In the genomic region with DNA sequence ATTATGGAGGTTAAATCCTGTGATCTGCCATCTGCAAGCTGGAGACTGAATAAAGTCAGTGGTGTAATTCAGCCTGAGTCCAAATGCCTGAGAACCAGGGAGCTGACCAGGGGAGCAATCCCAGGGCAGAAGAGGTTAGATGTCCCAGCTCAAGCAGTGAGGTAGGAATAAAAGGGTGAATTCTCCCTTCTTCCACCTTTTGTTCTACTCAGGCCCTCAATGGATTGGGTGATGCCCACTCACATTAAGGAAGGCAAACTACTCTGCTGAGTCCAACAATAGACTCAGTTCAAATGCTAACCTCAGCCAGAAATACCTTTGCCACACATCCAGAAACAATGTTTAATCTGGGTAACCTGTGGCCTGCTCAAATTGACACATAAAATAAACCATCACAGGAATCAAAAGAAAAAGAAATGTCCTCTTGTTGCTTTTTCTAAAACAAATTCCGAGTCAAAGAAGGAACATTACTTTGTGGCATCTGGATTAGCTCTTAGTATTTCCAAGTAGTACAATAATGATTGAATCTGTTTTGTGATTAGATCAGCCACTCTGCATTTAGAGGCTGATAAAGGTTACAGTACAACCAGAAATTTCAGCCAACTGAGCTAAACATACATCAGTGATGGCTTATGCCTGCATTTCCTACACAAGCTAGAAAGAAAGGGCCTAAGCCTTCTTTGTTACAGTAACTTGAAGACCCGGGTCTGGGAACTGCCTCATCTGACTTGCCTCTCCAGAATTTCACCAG, we compare ENCODE assay signal across 14 cellular contexts. TPM values are rescaled to one million over a fixed set of nuclear protein-coding genes. Genes with fewer than 3 reads are reported as not detected.
DNase-seq lines count a peak whose midpoint lies in the region; ATAC-seq and TF ChIP-seq lines count a peak whose summit lies in the region.
"Had no signal": no experiment of that assay in that cellular context is flagged by ENCODE, and none has a peak within 500 bp of the region (broad histone marks: within the 10 kb centered on the region; RNA-seq: fewer than 3 reads in every experiment).

No MANE protein-coding gene starts in this region.

- H3K4me2 ChIP-seq in H9 (ENCODE audit: insufficient read depth, insufficient read length, low read length) (no peak overlapping the region), SK-N-SH (no peak overlapping the region)

- no peaks in the 10 kb centered on the region for H3K23me2 ChIP-seq in H9 (ENCODE audit: insufficient read length, low read depth, low read length, poor library complexity, severe bottlenecking)

- CTCF ChIA-PET in SK-N-SH (lab: Yijun Ruan, JAX): interaction anchor here (1.7 kb wide), 2 partner anchors 19 to 641 kb away, joined by 3 to 6 read pairs; no protein-coding TSS in a partner anchor

- H3K9me3 ChIP-seq in H9 (ENCODE audit: control insufficient read depth, low read depth, low read length) (no peaks in the 10 kb centered on the region), SK-N-SH (no peaks in the 10 kb centered on the region)

- no peak overlapping the region for H4K5ac ChIP-seq in H9 (ENCODE audit: insufficient read length, low read depth, low read length)

- H2BK12ac ChIP-seq in H9 (ENCODE audit: insufficient read length, low read depth, low read length): no peak overlapping the region

- no peaks in the 10 kb centered on the region for H3K4me1 ChIP-seq in H9 (ENCODE audit: insufficient read depth, low read length)
- H3K4me1 ChIP-seq in SK-N-SH (ENCODE audit: control insufficient read depth in 1 of 2, insufficient read depth in 2 of 2, low read depth in 1 of 2, low read length in 1 of 2): peaks cover 0 to 10% of the 10 kb centered on the region in 2 experiments; a peak in 1 of 4 replicates
- H3K4me1 ChIP-seq in foreskin keratinocyte: no peaks in the 10 kb centered on the region

- no peaks in the 10 kb centered on the region; the same call in 1 of the 2 replicates for H3K27me3 Mint-ChIP-seq in H9 (ENCODE audit: low read depth)

- no peak overlapping the region for H2AK5ac ChIP-seq in H9 (ENCODE audit: insufficient read length, low read length)

- no peaks in the 10 kb centered on the region for H3K36me3 ChIP-seq in SK-N-SH (replicated peaks in 1 of 2; ENCODE audit: control insufficient read depth in 1 of 2, insufficient read depth in 2 of 2, low read length in 1 of 2)
- H3K36me3 ChIP-seq: HAP-1 had no signal

- H3F3A ChIP-seq in SK-N-SH (replicated peaks; ENCODE audit: insufficient read depth): no peaks in the 10 kb centered on the region

- H2AFZ ChIP-seq in H9 (ENCODE audit: low read length): no peak overlapping the region
- no peak overlapping the region for H2AFZ ChIP-seq in SK-N-SH (ENCODE audit: low read depth)

- DNase-seq in H9 (no peak), SK-N-SH (peak; percentile 21), iPS DF 19.7 (ENCODE audit: low read depth, low spot score) (peak; percentile 47), renal cortical epithelial cell (ENCODE audit: low read depth) (peak; percentile 32), foreskin keratinocyte (no peak)
- DNase-seq in activated CD8-positive, alpha-beta memory T cell treated with anti-CD3 and anti-CD28 coated beads for 24 hours: no peak
- DNase-seq: ACHN; CD4-positive, alpha-beta T cell; KG1; NCI-H1417 treated with DMSO at 0.1 percent for 48 hours; NCI-H1930; SHP77 treated with DMSO at 0.1 percent for 48 hours had no signal

- H2BK20ac ChIP-seq in H9 (ENCODE audit: low read depth, low read length, poor library complexity, severe bottlenecking): no peak overlapping the region

- peak overlapping the region in 2 of 3 experiments; percentile 56 to 91; a peak in 3 of 7 replicates for H3K27ac Mint-ChIP-seq in H9
- H3K27ac Mint-ChIP-seq: CD4-positive, alpha-beta T cell had no signal

- TF ChIP-seq RAD21 in SK-N-SH (IDR thresholded peaks at IDR 0.05; ENCODE audit: low read length): no peak

- H3K4me3 ChIP-seq in SK-N-SH (ENCODE audit: low read depth in 2 of 2, low read length in 1 of 2): no peak overlapping the region
- H3K4me3 ChIP-seq: HAP-1 had no signal

- H3K9ac ChIP-seq in H9 (ENCODE audit: extremely low read depth, insufficient read length, low read length): no peak overlapping the region
- H3K9ac ChIP-seq in SK-N-SH: no peak overlapping the region

- H3K18ac ChIP-seq in H9 (ENCODE audit: insufficient read length, low read depth, low read length): no peak overlapping the region

- no peaks in the 10 kb centered on the region for H3K79me1 ChIP-seq in H9 (ENCODE audit: insufficient read depth, low read depth, low read length, poor library complexity, severe bottlenecking)

- H2BK5ac ChIP-seq in H9 (ENCODE audit: insufficient read length, low read length): no peak overlapping the region

- H2BK15ac ChIP-seq in H9 (ENCODE audit: low read depth, low read length): no peak overlapping the region

- H3K27ac ChIP-seq in H9 (ENCODE audit: insufficient read length, low read depth, low read length): no peak overlapping the region
- H3K27ac ChIP-seq in SK-N-SH (ENCODE audit: low read depth in 2 of 2, low read length in 1 of 2): peak overlapping the region in 1 of 2 experiments; percentile 68; a peak in 2 of 4 replicates
- H3K27ac ChIP-seq in foreskin keratinocyte: no peak overlapping the region

- H2BK120ac ChIP-seq in H9 (ENCODE audit: low read depth, low read length, poor library complexity, severe bottlenecking): no peak overlapping the region

- peaks cover 27 to 33% of the 10 kb centered on the region in 2 experiments for H3K9me3 Mint-ChIP-seq in H9

- H3K79me2 ChIP-seq in H9 (ENCODE audit: insufficient read depth, low read length): no peaks in the 10 kb centered on the region
- no peaks in the 10 kb centered on the region for H3K79me2 ChIP-seq in SK-N-SH (ENCODE audit: insufficient read depth)

- H4K20me1 ChIP-seq in H9 (ENCODE audit: control insufficient read depth, insufficient read depth, insufficient read length) (no peaks in the 10 kb centered on the region), SK-N-SH (ENCODE audit: insufficient read depth) (no peaks in the 10 kb centered on the region)

- no peak overlapping the region for H3K14ac ChIP-seq in H9 (ENCODE audit: insufficient read depth, low read length)

- H3K4me3 Mint-ChIP-seq in H9: no peak overlapping the region
- H3K4me3 Mint-ChIP-seq: CD4-positive, alpha-beta T cell had no signal

- ATAC-seq in foreskin keratinocyte (no peak), HG03175 (IDR thresholded peaks at IDR 0.05; ENCODE audit: unreplicated experiment) (no peak)

- TF ChIP-seq CTCF in H9 (conservative IDR thresholded peaks at IDR 0.05) (no peak), SK-N-SH (IDR thresholded peaks at IDR 0.05) (no peak), foreskin keratinocyte (conservative IDR thresholded peaks at IDR 0.05) (no peak)

- no peak overlapping the region for H3K23ac ChIP-seq in H9 (ENCODE audit: insufficient read length, low read depth, low read length)

- no CpG with 5 or more reads among the region's 2 CpGs for WGBS in H9 (ENCODE audit: extremely low coverage, insufficient read length, low lambda C conversion rate)
- 13% methylated on average over 2 of the region's 2 CpGs for WGBS in SK-N-SH (ENCODE audit: low lambda C conversion rate)

- H3K56ac ChIP-seq in H9 (ENCODE audit: insufficient read length, low read depth, low read length): no peak overlapping the region

- no peak overlapping the region for H3K4ac ChIP-seq in H9 (ENCODE audit: low read depth, low read length)

- H4K91ac ChIP-seq in H9 (ENCODE audit: insufficient read length, low read depth, low read length): no peak overlapping the region

- TF ChIP-seq EP300 in SK-N-SH (IDR thresholded peaks at IDR 0.05; ENCODE audit: borderline replicate concordance in 1 of 2, low read depth in 1 of 2, low read length in 1 of 2): no peak

- H3T11ph ChIP-seq in H9 (ENCODE audit: low read length): no peak overlapping the region

- no peak overlapping the region for H4K8ac ChIP-seq in H9 (replicated peaks; ENCODE audit: insufficient read length, low read depth, low read length)

- H3K36me3 Mint-ChIP-seq in H9 (ENCODE audit: insufficient read depth in 1 of 3, low read depth in 3 of 3): peaks cover 5 to 36% (median 7%) of the 10 kb centered on the region in 3 experiments; a peak in 6 of 7 replicates

- no peaks in the 10 kb centered on the region for H3K27me3 ChIP-seq in H9 (ENCODE audit: insufficient read depth, low read length)
- no peaks in the 10 kb centered on the region for H3K27me3 ChIP-seq in SK-N-SH (ENCODE audit: insufficient read depth)
- peaks cover 34% of the 10 kb centered on the region for H3K27me3 ChIP-seq in foreskin keratinocyte

- no peaks in the 10 kb centered on the region for H3K9me2 ChIP-seq in SK-N-SH

- POLR2A ChIA-PET in SK-N-SH (lab: Yijun Ruan, JAX): interaction anchor here (1.0 kb wide), 1 partner anchor 15 kb away, joined by 3 read pairs; no protein-coding TSS in a partner anchor

- H3K4me1 Mint-ChIP-seq in H9: peaks cover 27% of the 10 kb centered on the region in 2 experiments

TF ChIP-seq in SK-N-SH, 30 proteins besides CTCF, POLR2A, EP300 and RAD21:
- TF ChIP-seq MEF2A (IDR thresholded peaks at IDR 0.05; ENCODE audit: borderline replicate concordance, low read depth) (no peak), GATA2 (CRISPR knock-in tag; IDR thresholded peaks at IDR 0.05) (peak; percentile 53)

RNA-seq across cellular contexts. Expression of a gene that starts 43.6 kb away (rescaled TPM):
- total RNA-seq in H9 (2021): 0.83 and 0.98 TPM in 2 replicates
- polyA plus RNA-seq in SK-N-SH (2012; rRNA removed): 3.9 and 4.2 TPM in 2 replicates
- polyA plus RNA-seq in SK-N-SH (2012; cell fraction: cytosol; rRNA removed): 1.8 and 2.2 TPM in 2 replicates
- 30.3 and 32.9 TPM in 2 replicates for polyA plus RNA-seq in SK-N-SH (2012; cell fraction: nucleus; rRNA removed)
- 0.69 and 2.9 TPM in 2 replicates for total RNA-seq in renal cortical epithelial cell
- 0.07 TPM in 2 replicates for total RNA-seq in foreskin keratinocyte
- 0.03 and 0.04 TPM in 2 replicates for polyA plus RNA-seq in foreskin keratinocyte

Comparison
In these comparisons a context has a peak if more than half of its experiments do, and no peak if none do; other contexts are left out.
1. DNase-seq: peak in SK-N-SH (single experiment), iPS DF 19.7 (single experiment) and renal cortical epithelial cell (single experiment); none in H9 (single experiment), activated CD8-positive, alpha-beta memory T cell treated with anti-CD3 and anti-CD28 coated beads for 24 hours (single experiment) and foreskin keratinocyte (0 of 2).